Comparison of ENCODE assay signal across 14 cellular contexts in the genomic region with DNA sequence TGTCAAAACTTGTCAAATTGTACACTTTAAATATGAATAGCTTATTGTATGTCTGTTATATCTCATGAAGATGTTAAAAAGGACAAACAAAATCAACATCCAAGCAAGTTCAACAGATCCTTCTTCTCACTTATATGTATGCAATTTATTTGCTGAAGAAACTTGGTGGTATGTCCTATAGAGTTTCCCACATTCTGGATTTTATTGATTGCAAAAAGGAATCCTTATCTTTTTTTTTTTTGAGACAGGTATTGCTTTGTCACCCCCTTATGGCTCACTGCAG. TPM values are rescaled to one million over a fixed set of nuclear protein-coding genes. Genes with fewer than 3 reads are reported as not detected.
DNase-seq lines count a peak whose midpoint lies in the region; ATAC-seq and TF ChIP-seq lines count a peak whose summit lies in the region.
"Had no signal": no experiment of that assay in that cellular context is flagged by ENCODE, and none has a peak within 500 bp of the region (broad histone marks: within the 10 kb centered on the region; RNA-seq: fewer than 3 reads in every experiment).

No MANE protein-coding gene starts in this region.

- H3K9me3 Mint-ChIP-seq in activated T-cell treated with anti-CD3 and anti-CD28 coated beads, Interleukin-2, amount 50 U/mL, for 72 hours: peaks cover 1 to 2% of the 10 kb centered on the region in 2 donors
- H3K9me3 Mint-ChIP-seq in IgD-negative memory B cell: peaks cover 0 to 1% (median 0%) of the 10 kb centered on the region in 3 donors
- H3K9me3 Mint-ChIP-seq in activated T-helper 1 cell treated with anti-CD3 and anti-CD28 coated beads, Interleukin-12 subunit alpha, Interleukin-12 subunit beta, Interleukin-2, Interleukin-4 antibody, amounts not matched to agents 30 ng/mL and 10 ng/mL and 1 ng/mL, durations not matched to agents 14 hours and 24 hours and 36 hours: peaks cover 3% of the 10 kb centered on the region
- no peaks in the 10 kb centered on the region for H3K9me3 Mint-ChIP-seq in natural killer cell
- peaks cover 2% of the 10 kb centered on the region for H3K9me3 Mint-ChIP-seq in glutamatergic neuron (ENCODE audit: unreplicated experiment)

- intact Hi-C loops in activated T-helper 1 cell treated with anti-CD3 and anti-CD28 coated beads, Interleukin-12 subunit alpha, Interleukin-12 subunit beta, Interleukin-2, Interleukin-4 antibody, amounts not matched to agents 30 ng/mL and 10 ng/mL and 1 ng/mL, durations not matched to agents 14 hours and 24 hours and 36 hours (cut with micrococcal nuclease): loop anchor here (1.0 to 10.0 kb wide), 4 partner anchors 13 to 1409 kb away; no protein-coding TSS in a partner anchor
- intact Hi-C loops in natural killer cell (cut with micrococcal nuclease): no loop called here

- peaks cover 66% of the 10 kb centered on the region for H3K4me1 Mint-ChIP-seq in activated T-cell treated with anti-CD3 and anti-CD28 coated beads, Interleukin-2, amount 50 U/mL, for 72 hours (ENCODE audit: low read depth)
- H3K4me1 Mint-ChIP-seq in IgD-negative memory B cell: peaks cover 19 to 35% (median 29%) of the 10 kb centered on the region in 3 donors
- H3K4me1 Mint-ChIP-seq in activated T-helper 1 cell treated with anti-CD3 and anti-CD28 coated beads, Interleukin-12 subunit alpha, Interleukin-12 subunit beta, Interleukin-2, Interleukin-4 antibody, amounts not matched to agents 30 ng/mL and 10 ng/mL and 1 ng/mL, durations not matched to agents 14 hours and 24 hours and 36 hours (ENCODE audit: low read depth): peaks cover 53% of the 10 kb centered on the region
- peaks cover 6 to 26% of the 10 kb centered on the region in 2 donors for H3K4me1 Mint-ChIP-seq in natural killer cell
- H3K4me1 Mint-ChIP-seq in glutamatergic neuron (ENCODE audit: low read depth, unreplicated experiment): no peaks in the 10 kb centered on the region

- no peak for ATAC-seq in activated T-cell treated with anti-CD3 and anti-CD28 coated beads, Interleukin-2, amount 50 U/mL, for 72 hours (replicated peaks in 1 of 2)
- ATAC-seq in natural killer cell: no peak
- ATAC-seq in GM21717 (IDR thresholded peaks at IDR 0.05; ENCODE audit: unreplicated experiment): no peak
- no peak for ATAC-seq in GM18519 (IDR thresholded peaks at IDR 0.05; ENCODE audit: low FRiP score, unreplicated experiment)

- H3K4me3 Mint-ChIP-seq in activated T-cell treated with anti-CD3 and anti-CD28 coated beads, Interleukin-2, amount 50 U/mL, for 72 hours: peak overlapping the region; percentile 2 to 13
- H3K4me3 Mint-ChIP-seq in IgD-negative memory B cell (peak overlapping the region in 3 of 4 donors; percentile 20 to 60 (median 23)), natural killer cell (no peak overlapping the region), glutamatergic neuron (ENCODE audit: unreplicated experiment) (no peak overlapping the region)
- H3K4me3 Mint-ChIP-seq in activated T-helper 1 cell treated with anti-CD3 and anti-CD28 coated beads, Interleukin-12 subunit alpha, Interleukin-12 subunit beta, Interleukin-2, Interleukin-4 antibody, amounts not matched to agents 30 ng/mL and 10 ng/mL and 1 ng/mL, durations not matched to agents 14 hours and 24 hours and 36 hours: no peak overlapping the region

- DNase-seq in activated T-cell treated with anti-CD3 and anti-CD28 coated beads, Interleukin-2, amount 50 U/mL, for 72 hours: no peak
- DNase-seq in activated T-cell treated with anti-CD3 and anti-CD28 coated beads, Interleukin-2, amount 50 U/mL, for 48 hours: no peak
- DNase-seq in activated T-helper 1 cell treated with anti-CD3 and anti-CD28 coated beads, Interleukin-12 subunit alpha, Interleukin-12 subunit beta, Interleukin-2, Interleukin-4 antibody, amounts not matched to agents 30 ng/mL and 10 ng/mL and 1 ng/mL, durations not matched to agents 14 hours and 24 hours and 36 hours (ENCODE audit: low spot score): no peak
- no peak for DNase-seq in natural killer cell
- no peak for DNase-seq in glutamatergic neuron
- DNase-seq: DMS79, KBM-7, NCI-H1436, NCI-H2029, NCI-H2171, NCI-H446 had no signal

- peak overlapping the region; percentile 16 for H3K27ac Mint-ChIP-seq in activated T-cell treated with anti-CD3 and anti-CD28 coated beads, Interleukin-2, amount 50 U/mL, for 72 hours
- peak overlapping the region in 1 of 3 donors; percentile 73 for H3K27ac Mint-ChIP-seq in IgD-negative memory B cell
- peak overlapping the region; percentile 66 for H3K27ac Mint-ChIP-seq in activated T-helper 1 cell treated with anti-CD3 and anti-CD28 coated beads, Interleukin-12 subunit alpha, Interleukin-12 subunit beta, Interleukin-2, Interleukin-4 antibody, amounts not matched to agents 30 ng/mL and 10 ng/mL and 1 ng/mL, durations not matched to agents 14 hours and 24 hours and 36 hours
- H3K27ac Mint-ChIP-seq in natural killer cell: peak overlapping the region; percentile 43 to 73
- H3K27ac Mint-ChIP-seq in glutamatergic neuron (ENCODE audit: unreplicated experiment): no peak overlapping the region

- peaks cover 2% of the 10 kb centered on the region in 2 donors for H3K36me3 Mint-ChIP-seq in activated T-cell treated with anti-CD3 and anti-CD28 coated beads, Interleukin-2, amount 50 U/mL, for 72 hours (ENCODE audit: insufficient read depth in 2 of 2)
- H3K36me3 Mint-ChIP-seq in IgD-negative memory B cell (no peaks in the 10 kb centered on the region), natural killer cell (no peaks in the 10 kb centered on the region), glutamatergic neuron (ENCODE audit: unreplicated experiment) (no peaks in the 10 kb centered on the region)
- peaks cover 4% of the 10 kb centered on the region for H3K36me3 Mint-ChIP-seq in activated T-helper 1 cell treated with anti-CD3 and anti-CD28 coated beads, Interleukin-12 subunit alpha, Interleukin-12 subunit beta, Interleukin-2, Interleukin-4 antibody, amounts not matched to agents 30 ng/mL and 10 ng/mL and 1 ng/mL, durations not matched to agents 14 hours and 24 hours and 36 hours (ENCODE audit: low read depth)

- no peaks in the 10 kb centered on the region for H3K27me3 Mint-ChIP-seq in activated T-cell treated with anti-CD3 and anti-CD28 coated beads, Interleukin-2, amount 50 U/mL, for 72 hours (ENCODE audit: low read depth)
- H3K27me3 Mint-ChIP-seq in IgD-negative memory B cell: no peaks in the 10 kb centered on the region
- no peaks in the 10 kb centered on the region for H3K27me3 Mint-ChIP-seq in activated T-helper 1 cell treated with anti-CD3 and anti-CD28 coated beads, Interleukin-12 subunit alpha, Interleukin-12 subunit beta, Interleukin-2, Interleukin-4 antibody, amounts not matched to agents 30 ng/mL and 10 ng/mL and 1 ng/mL, durations not matched to agents 14 hours and 24 hours and 36 hours (ENCODE audit: insufficient read depth)
- H3K27me3 Mint-ChIP-seq in natural killer cell (ENCODE audit: low read depth in 2 of 2): no peaks in the 10 kb centered on the region
- H3K27me3 Mint-ChIP-seq in glutamatergic neuron (ENCODE audit: unreplicated experiment): no peaks in the 10 kb centered on the region

- TF ChIP-seq CTCF in natural killer cell (IDR thresholded peaks at IDR 0.05) (no peak), glutamatergic neuron (IDR thresholded peaks at IDR 0.05; ENCODE audit: partially characterized antibody, unreplicated experiment) (no peak)

RNA-seq across cellular contexts. Expression of gene RABGAP1L, which starts 5.6 kb away (rescaled TPM):
- 10 to 100 TPM; 36.7 to 42.0 TPM for total RNA-seq in activated T-cell treated with anti-CD3 and anti-CD28 coated beads, Interleukin-2, amount 50 U/mL, for 72 hours
- polyA plus RNA-seq in IgD-negative memory B cell: 88.6 TPM
- 40.6 and 41.0 TPM in 2 replicates for total RNA-seq in activated T-helper 1 cell treated with anti-CD3 and anti-CD28 coated beads, Interleukin-12 subunit alpha, Interleukin-12 subunit beta, Interleukin-2, Interleukin-4 antibody, amounts not matched to agents 30 ng/mL and 10 ng/mL and 1 ng/mL, durations not matched to agents 14 hours and 24 hours and 36 hours
- total RNA-seq in natural killer cell (100 to 1,000 TPM; 145 to 168 (median 153) TPM), glutamatergic neuron (ENCODE audit: unreplicated experiment) (44.1 TPM)

Comparison
In these comparisons a context has a peak if more than half of its experiments do, and no peak if none do; other contexts are left out.
1. H3K4me3 Mint-ChIP-seq: peak in activated T-cell treated with anti-CD3 and anti-CD28 coated beads, Interleukin-2, amount 50 U/mL, for 72 hours (2 of 2) and IgD-negative memory B cell (3 of 4); none in activated T-helper 1 cell treated with anti-CD3 and anti-CD28 coated beads, Interleukin-12 subunit alpha, Interleukin-12 subunit beta, Interleukin-2, Interleukin-4 antibody, amounts not matched to agents 30 ng/mL and 10 ng/mL and 1 ng/mL, durations not matched to agents 14 hours and 24 hours and 36 hours (single experiment), natural killer cell (single experiment) and glutamatergic neuron (single experiment).